In genomic region chr11:45804806-45805304, GRCh38 we compare ENCODE assay signal across 1 cellular context.
A peak's percentile ranks its signal among the peaks of the same experiment; 100 is the strongest.
TF ChIP-seq lines count a peak whose summit lies in the region.

Gene SLC35C1, plus strand, starts transcription at chr11:45805149. Its CDS starts 653 bp downstream, at chr11:45805802.

TF ChIP-seq in HepG2, 621 proteins besides CTCF, POLR2A, EP300 and RAD21 (continued from another document and continues in another):
- TF ChIP-seq, protein P1, sequence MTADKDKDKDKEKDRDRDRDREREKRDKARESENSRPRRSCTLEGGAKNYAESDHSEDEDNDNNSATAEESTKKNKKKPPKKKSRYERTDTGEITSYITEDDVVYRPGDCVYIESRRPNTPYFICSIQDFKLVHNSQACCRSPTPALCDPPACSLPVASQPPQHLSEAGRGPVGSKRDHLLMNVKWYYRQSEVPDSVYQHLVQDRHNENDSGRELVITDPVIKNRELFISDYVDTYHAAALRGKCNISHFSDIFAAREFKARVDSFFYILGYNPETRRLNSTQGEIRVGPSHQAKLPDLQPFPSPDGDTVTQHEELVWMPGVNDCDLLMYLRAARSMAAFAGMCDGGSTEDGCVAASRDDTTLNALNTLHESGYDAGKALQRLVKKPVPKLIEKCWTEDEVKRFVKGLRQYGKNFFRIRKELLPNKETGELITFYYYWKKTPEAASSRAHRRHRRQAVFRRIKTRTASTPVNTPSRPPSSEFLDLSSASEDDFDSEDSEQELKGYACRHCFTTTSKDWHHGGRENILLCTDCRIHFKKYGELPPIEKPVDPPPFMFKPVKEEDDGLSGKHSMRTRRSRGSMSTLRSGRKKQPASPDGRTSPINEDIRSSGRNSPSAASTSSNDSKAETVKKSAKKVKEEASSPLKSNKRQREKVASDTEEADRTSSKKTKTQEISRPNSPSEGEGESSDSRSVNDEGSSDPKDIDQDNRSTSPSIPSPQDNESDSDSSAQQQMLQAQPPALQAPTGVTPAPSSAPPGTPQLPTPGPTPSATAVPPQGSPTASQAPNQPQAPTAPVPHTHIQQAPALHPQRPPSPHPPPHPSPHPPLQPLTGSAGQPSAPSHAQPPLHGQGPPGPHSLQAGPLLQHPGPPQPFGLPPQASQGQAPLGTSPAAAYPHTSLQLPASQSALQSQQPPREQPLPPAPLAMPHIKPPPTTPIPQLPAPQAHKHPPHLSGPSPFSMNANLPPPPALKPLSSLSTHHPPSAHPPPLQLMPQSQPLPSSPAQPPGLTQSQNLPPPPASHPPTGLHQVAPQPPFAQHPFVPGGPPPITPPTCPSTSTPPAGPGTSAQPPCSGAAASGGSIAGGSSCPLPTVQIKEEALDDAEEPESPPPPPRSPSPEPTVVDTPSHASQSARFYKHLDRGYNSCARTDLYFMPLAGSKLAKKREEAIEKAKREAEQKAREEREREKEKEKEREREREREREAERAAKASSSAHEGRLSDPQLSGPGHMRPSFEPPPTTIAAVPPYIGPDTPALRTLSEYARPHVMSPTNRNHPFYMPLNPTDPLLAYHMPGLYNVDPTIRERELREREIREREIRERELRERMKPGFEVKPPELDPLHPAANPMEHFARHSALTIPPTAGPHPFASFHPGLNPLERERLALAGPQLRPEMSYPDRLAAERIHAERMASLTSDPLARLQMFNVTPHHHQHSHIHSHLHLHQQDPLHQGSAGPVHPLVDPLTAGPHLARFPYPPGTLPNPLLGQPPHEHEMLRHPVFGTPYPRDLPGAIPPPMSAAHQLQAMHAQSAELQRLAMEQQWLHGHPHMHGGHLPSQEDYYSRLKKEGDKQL (CRISPR knock-in tag; IDR thresholded peaks at IDR 0.05; ENCODE audit: low read depth) = no peak
- TF ChIP-seq TGIF2 (CRISPR knock-in tag; IDR thresholded peaks at IDR 0.05) (0 out of 2 replicates have a peak, but pooled peaks have one; percentile 38), ZNF12 (CRISPR knock-in tag; IDR thresholded peaks at IDR 0.05) (peak; percentile 51; the same call in 1 of the 2 replicates), HMGXB4 (CRISPR knock-in tag; IDR thresholded peaks at IDR 0.05; ENCODE audit: borderline replicate concordance in 1 of 2, low read depth in 1 of 2) (0 out of 4 replicates have a peak, but pooled peaks of 1 of the 2 experiments have one; percentile 16), ZFY (CRISPR knock-in tag; IDR thresholded peaks at IDR 0.05) (0 out of 2 replicates have a peak, but pooled peaks have one; percentile 25), BORCS8-MEF2B (CRISPR knock-in tag; IDR thresholded peaks at IDR 0.05) (no peak), GATAD1 (CRISPR knock-in tag; IDR thresholded peaks at IDR 0.05) (peak; percentile 33; the same call in 1 of the 2 replicates), SNAI1 (CRISPR knock-in tag; IDR thresholded peaks at IDR 0.05; ENCODE audit: borderline replicate concordance) (no peak), ZNF414 (CRISPR knock-in tag; IDR thresholded peaks at IDR 0.05) (0 out of 2 replicates have a peak, but pooled peaks have one; percentile 36), JARID2 (CRISPR knock-in tag; IDR thresholded peaks at IDR 0.05; ENCODE audit: insufficient replicate concordance) (no peak), UBTF (CRISPR knock-in tag; IDR thresholded peaks at IDR 0.05) (no peak; the same call in none of the 2 replicates), GABPB1 (CRISPR knock-in tag; IDR thresholded peaks at IDR 0.05) (peak; percentile 89), ELF1 (CRISPR knock-in tag; IDR thresholded peaks at IDR 0.05) (peak; percentile 91), ZNF589 (CRISPR knock-in tag; conservative IDR thresholded peaks at IDR 0.05) (no peak), HNRNPL (IDR thresholded peaks at IDR 0.05; ENCODE audit: low read depth, low read length) (0 out of 2 replicates have a peak, but pooled peaks have one; percentile 47), BCLAF1 (IDR thresholded peaks at IDR 0.05) (no peak), PHF20 (CRISPR knock-in tag; IDR thresholded peaks at IDR 0.05) (peak; percentile 52), ARNTL (CRISPR knock-in tag; IDR thresholded peaks at IDR 0.05) (peak; percentile 75)
- TF ChIP-seq, protein P2, sequence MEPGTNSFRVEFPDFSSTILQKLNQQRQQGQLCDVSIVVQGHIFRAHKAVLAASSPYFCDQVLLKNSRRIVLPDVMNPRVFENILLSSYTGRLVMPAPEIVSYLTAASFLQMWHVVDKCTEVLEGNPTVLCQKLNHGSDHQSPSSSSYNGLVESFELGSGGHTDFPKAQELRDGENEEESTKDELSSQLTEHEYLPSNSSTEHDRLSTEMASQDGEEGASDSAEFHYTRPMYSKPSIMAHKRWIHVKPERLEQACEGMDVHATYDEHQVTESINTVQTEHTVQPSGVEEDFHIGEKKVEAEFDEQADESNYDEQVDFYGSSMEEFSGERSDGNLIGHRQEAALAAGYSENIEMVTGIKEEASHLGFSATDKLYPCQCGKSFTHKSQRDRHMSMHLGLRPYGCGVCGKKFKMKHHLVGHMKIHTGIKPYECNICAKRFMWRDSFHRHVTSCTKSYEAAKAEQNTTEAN (CRISPR knock-in tag; conservative IDR thresholded peaks at IDR 0.05) = 0 out of 2 replicates have a peak, but pooled peaks have one; percentile 47
- TF ChIP-seq, protein P3, sequence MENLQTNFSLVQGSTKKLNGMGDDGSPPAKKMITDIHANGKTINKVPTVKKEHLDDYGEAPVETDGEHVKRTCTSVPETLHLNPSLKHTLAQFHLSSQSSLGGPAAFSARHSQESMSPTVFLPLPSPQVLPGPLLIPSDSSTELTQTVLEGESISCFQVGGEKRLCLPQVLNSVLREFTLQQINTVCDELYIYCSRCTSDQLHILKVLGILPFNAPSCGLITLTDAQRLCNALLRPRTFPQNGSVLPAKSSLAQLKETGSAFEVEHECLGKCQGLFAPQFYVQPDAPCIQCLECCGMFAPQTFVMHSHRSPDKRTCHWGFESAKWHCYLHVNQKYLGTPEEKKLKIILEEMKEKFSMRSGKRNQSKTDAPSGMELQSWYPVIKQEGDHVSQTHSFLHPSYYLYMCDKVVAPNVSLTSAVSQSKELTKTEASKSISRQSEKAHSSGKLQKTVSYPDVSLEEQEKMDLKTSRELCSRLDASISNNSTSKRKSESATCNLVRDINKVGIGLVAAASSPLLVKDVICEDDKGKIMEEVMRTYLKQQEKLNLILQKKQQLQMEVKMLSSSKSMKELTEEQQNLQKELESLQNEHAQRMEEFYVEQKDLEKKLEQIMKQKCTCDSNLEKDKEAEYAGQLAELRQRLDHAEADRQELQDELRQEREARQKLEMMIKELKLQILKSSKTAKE (CRISPR knock-in tag; IDR thresholded peaks at IDR 0.05; ENCODE audit: borderline replicate concordance) = no peak
- TF ChIP-seq, protein P4, sequence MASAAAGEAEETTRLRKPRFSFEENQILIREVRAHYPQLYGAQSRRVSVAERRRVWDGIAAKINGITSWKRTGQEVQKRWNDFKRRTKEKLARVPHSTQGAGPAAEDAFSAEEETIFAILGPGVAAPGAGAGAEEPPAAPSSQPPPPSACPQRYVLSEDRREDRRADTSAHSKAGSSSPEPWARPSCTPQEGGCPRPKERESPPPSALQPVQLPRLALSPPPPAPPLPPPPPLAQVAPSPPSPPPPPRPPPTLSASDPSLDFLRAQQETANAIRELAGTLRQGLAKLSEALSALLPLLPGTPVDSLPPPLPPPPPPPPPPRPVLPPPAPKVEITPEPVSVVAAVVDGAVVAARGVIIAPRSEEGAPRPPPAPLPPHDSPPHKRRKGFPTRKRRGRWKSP (CRISPR knock-in tag; IDR thresholded peaks at IDR 0.05) = 0 out of 2 replicates have a peak, but pooled peaks have one; percentile 11
- TF ChIP-seq, protein P5, sequence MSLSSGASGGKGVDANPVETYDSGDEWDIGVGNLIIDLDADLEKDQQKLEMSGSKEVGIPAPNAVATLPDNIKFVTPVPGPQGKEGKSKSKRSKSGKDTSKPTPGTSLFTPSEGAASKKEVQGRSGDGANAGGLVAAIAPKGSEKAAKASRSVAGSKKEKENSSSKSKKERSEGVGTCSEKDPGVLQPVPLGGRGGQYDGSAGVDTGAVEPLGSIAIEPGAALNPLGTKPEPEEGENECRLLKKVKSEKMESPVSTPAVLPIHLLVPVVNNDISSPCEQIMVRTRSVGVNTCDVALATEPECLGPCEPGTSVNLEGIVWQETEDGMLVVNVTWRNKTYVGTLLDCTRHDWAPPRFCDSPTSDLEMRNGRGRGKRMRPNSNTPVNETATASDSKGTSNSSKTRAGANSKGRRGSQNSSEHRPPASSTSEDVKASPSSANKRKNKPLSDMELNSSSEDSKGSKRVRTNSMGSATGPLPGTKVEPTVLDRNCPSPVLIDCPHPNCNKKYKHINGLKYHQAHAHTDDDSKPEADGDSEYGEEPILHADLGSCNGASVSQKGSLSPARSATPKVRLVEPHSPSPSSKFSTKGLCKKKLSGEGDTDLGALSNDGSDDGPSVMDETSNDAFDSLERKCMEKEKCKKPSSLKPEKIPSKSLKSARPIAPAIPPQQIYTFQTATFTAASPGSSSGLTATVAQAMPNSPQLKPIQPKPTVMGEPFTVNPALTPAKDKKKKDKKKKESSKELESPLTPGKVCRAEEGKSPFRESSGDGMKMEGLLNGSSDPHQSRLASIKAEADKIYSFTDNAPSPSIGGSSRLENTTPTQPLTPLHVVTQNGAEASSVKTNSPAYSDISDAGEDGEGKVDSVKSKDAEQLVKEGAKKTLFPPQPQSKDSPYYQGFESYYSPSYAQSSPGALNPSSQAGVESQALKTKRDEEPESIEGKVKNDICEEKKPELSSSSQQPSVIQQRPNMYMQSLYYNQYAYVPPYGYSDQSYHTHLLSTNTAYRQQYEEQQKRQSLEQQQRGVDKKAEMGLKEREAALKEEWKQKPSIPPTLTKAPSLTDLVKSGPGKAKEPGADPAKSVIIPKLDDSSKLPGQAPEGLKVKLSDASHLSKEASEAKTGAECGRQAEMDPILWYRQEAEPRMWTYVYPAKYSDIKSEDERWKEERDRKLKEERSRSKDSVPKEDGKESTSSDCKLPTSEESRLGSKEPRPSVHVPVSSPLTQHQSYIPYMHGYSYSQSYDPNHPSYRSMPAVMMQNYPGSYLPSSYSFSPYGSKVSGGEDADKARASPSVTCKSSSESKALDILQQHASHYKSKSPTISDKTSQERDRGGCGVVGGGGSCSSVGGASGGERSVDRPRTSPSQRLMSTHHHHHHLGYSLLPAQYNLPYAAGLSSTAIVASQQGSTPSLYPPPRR (CRISPR knock-in tag; IDR thresholded peaks at IDR 0.05; ENCODE audit: borderline replicate concordance) = 0 out of 2 replicates have a peak, but pooled peaks have one; percentile 40
